Comparison of ENCODE assay signal across 7 cellular contexts in the genomic region with DNA sequence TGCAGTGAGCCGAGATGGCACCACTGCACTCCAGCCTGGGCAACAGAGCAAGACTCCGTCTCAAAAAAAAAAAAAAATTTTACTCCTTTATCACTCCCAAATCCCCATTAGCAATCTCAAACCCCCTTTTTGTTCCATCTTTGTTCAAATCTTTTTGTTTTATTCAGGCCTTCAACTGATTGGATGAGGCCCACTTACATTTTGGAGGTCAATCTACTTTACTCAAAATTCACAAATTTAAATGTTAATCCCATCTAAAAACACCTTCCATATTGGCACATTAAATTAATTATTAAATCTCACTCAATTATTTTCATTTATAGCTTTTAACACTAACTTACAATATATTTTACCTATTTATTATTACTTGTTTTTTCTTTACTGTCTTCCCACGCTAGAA.
"Had no signal": no experiment of that assay in that cellular context is flagged by ENCODE, and none has a peak within 500 bp of the region (broad histone marks: within the 10 kb centered on the region; RNA-seq: fewer than 3 reads in every experiment).

No MANE protein-coding gene starts in this region.

- H3K4me3 ChIP-seq: GM23248, HAP-1 had no signal

- H3K36me3 ChIP-seq: HAP-1 had no signal

- H3K9me3 ChIP-seq: HAP-1 had no signal

- H3K4me1 ChIP-seq: HAP-1 had no signal

- DNase-seq: GM23248, GOT3, H7, HFFc6, KG1 had no signal

- H3K27ac ChIP-seq: GM23248, HL-60 had no signal

- H2AFZ ChIP-seq: GM23248 had no signal

- H3K9ac ChIP-seq: GM23248 had no signal
